In genomic region chr6:125944434-125944816, GRCh38 we compare ENCODE assay signal across 8 cellular contexts. TPM values are rescaled to one million over a fixed set of nuclear protein-coding genes. Genes with fewer than 3 reads are reported as not detected.
A peak's percentile ranks its signal among the peaks of the same experiment; 100 is the strongest.
DNase-seq lines count a peak whose midpoint lies in the region; TF ChIP-seq lines count a peak whose summit lies in the region.

No MANE protein-coding gene starts in this region.

- peaks cover 10% of the 10 kb centered on the region for H3K27me3 Mint-ChIP-seq in nephron progenitor cell (ENCODE audit: low read depth, poor library complexity)

- no peak overlapping the region for H3K4me3 Mint-ChIP-seq in nephron progenitor cell

- H3K9me3 Mint-ChIP-seq in nephron progenitor cell: no peaks in the 10 kb centered on the region

- DNase-seq in AML-193 (lab: John Stamatoyannopoulos, UW) (peak; percentile 94 to 95), NOMO-1 (lab: John Stamatoyannopoulos, UW; ENCODE audit: unreplicated experiment in 2 of 2) (peak; percentile 56 to 59), erythroblast (lab: John Stamatoyannopoulos, UW) (peak; percentile 6 to 26), myocyte (ENCODE audit: low read depth) (peak; percentile 53), NCI-H524 (lab: John Stamatoyannopoulos, UW) (no peak), nephron progenitor cell (no peak)
- no peak for DNase-seq in activated T-cell treated with anti-CD3 and anti-CD28 coated beads, Interleukin-2, amount 50 U/mL, for 1 hour
- no peak for DNase-seq in stimulated activated CD4-positive, alpha-beta T cell treated with anti-CD3 and anti-CD28 coated beads, Interleukin-4, amount 100 ng/mL, for 1 hour

- no peaks in the 10 kb centered on the region for H3K36me3 Mint-ChIP-seq in nephron progenitor cell (ENCODE audit: low read depth)

- TF ChIP-seq POLR2A in erythroblast (IDR thresholded peaks at IDR 0.05; ENCODE audit: low read length): no peak

- no peak overlapping the region for H3K27ac Mint-ChIP-seq in nephron progenitor cell

- H3K4me1 Mint-ChIP-seq in nephron progenitor cell: peaks cover 6% of the 10 kb centered on the region

- no peak for TF ChIP-seq CTCF in nephron progenitor cell (IDR thresholded peaks at IDR 0.05)

RNA-seq across cellular contexts. Expression of gene HINT3, which starts 12.1 kb away (rescaled TPM):
- 47.3 and 48.9 TPM in 2 replicates for total RNA-seq in myocyte
- 17.5 TPM for polyA plus RNA-seq in myocyte (2012)

RNA-seq across cellular contexts. Expression of gene TRMT11, which starts 41.9 kb away (rescaled TPM):
- total RNA-seq in myocyte: 23.2 and 23.4 TPM in 2 replicates
- polyA plus RNA-seq in myocyte (2012): 8.4 TPM

Comparison
In these comparisons a context has a peak if more than half of its experiments do, and no peak if none do; other contexts are left out.
1. DNase-seq: peak in AML-193 (2 of 2), NOMO-1 (2 of 2), erythroblast (2 of 2) and myocyte (single experiment); none in activated T-cell treated with anti-CD3 and anti-CD28 coated beads, Interleukin-2, amount 50 U/mL, for 1 hour (single experiment), NCI-H524 (0 of 2), stimulated activated CD4-positive, alpha-beta T cell treated with anti-CD3 and anti-CD28 coated beads, Interleukin-4, amount 100 ng/mL, for 1 hour (single experiment) and nephron progenitor cell (single experiment).